8 cellular contexts compared by ENCODE assay signal in genomic region chr11:64855596-64856304, GRCh38. TPM values are rescaled to one million over a fixed set of nuclear protein-coding genes. Genes with fewer than 3 reads are reported as not detected.
DNase-seq lines count a peak whose midpoint lies in the region; ATAC-seq and TF ChIP-seq lines count a peak whose summit lies in the region.
"Had no signal": no experiment of that assay in that cellular context is flagged by ENCODE, and none has a peak within 500 bp of the region (broad histone marks: within the 10 kb centered on the region; RNA-seq: fewer than 3 reads in every experiment).

No MANE protein-coding gene starts in this region.

- H3K27ac ChIP-seq in right cardiac atrium (ENCODE audit: low read length) (peak overlapping the region; percentile 45), uterus (peak overlapping the region; percentile 74 to 76)

- H3K36me3 ChIP-seq in uterus: no peaks in the 10 kb centered on the region

- H3K27me3 ChIP-seq in right cardiac atrium (ENCODE audit: control insufficient read depth, insufficient read depth) (no peaks in the 10 kb centered on the region), uterus (no peaks in the 10 kb centered on the region)

- TF ChIP-seq POLR2A in uterus (IDR thresholded peaks at IDR 0.05): no peak

- 82% methylated on average over 20 of the region's 22 CpGs for WGBS in right cardiac atrium

- DNase-seq in right cardiac atrium: peak in 1 of 3 donors; percentile 40
- no peak for DNase-seq in left cardiac atrium
- DNase-seq in kidney tubule cell (ENCODE audit: low spot score): peak; percentile 47
- no peak for DNase-seq in uterus
- DNase-seq in GM03348 (ENCODE audit: low spot score): no peak
- DNase-seq: DMS153, NCI-H526 treated with DMSO at 0.1 percent for 48 hours had no signal

- TF ChIP-seq CTCF in uterus (IDR thresholded peaks at IDR 0.05): no peak

- H3K9me3 ChIP-seq in right cardiac atrium (ENCODE audit: control insufficient read depth, low read length): no peaks in the 10 kb centered on the region
- H3K9me3 ChIP-seq in uterus: no peaks in the 10 kb centered on the region

- H3K4me1 ChIP-seq in right cardiac atrium (ENCODE audit: control insufficient read depth, insufficient read depth, low read length) (peaks cover 26% of the 10 kb centered on the region), uterus (peaks cover 11 to 20% of the 10 kb centered on the region in 2 donors)

- intact Hi-C loops in right cardiac atrium (cut with DNase I): no loop called here
- intact Hi-C loops in left cardiac atrium (cut with DNase I): no loop called here
- intact Hi-C loops in uterus (cut with DNase I; ENCODE audit: low total_unique reads): no loop called here

- H3K4me3 ChIP-seq in right cardiac atrium (ENCODE audit: low read length): no peak overlapping the region
- no peak overlapping the region for H3K4me3 ChIP-seq in uterus

- ATAC-seq in right cardiac atrium: no peak
- ATAC-seq in left cardiac atrium: no peak
- ATAC-seq in HG03342 (IDR thresholded peaks at IDR 0.05; ENCODE audit: unreplicated experiment): no peak

RNA-seq across cellular contexts. Expression of gene CDC42BPG, which starts 11.3 kb away (rescaled TPM):
- total RNA-seq in right cardiac atrium (1 to 10 TPM in 1 of 4 donors, under 1 TPM in 3; 0.39 to 2.3 (median 0.78) TPM), left cardiac atrium (under 1 TPM; 0.55 to 0.65 TPM), uterus (1 to 10 TPM in 1 of 4 donors, under 1 TPM in 3; under 0.01 to 2.7 (median 0.30) TPM)
- 0.36 TPM for polyA plus RNA-seq in right cardiac atrium

RNA-seq across cellular contexts. Expression of gene EHD1, which starts 22.7 kb away (rescaled TPM):
- total RNA-seq in right cardiac atrium (10 to 100 TPM; 23.4 to 35.3 (median 31.4) TPM), left cardiac atrium (10 to 100 TPM; 36.6 to 43.1 TPM), uterus (10 to 100 TPM in 3 of 4 donors, 1 to 10 TPM in 1; 3.5 to 78.7 (median 36.9) TPM)
- polyA plus RNA-seq in right cardiac atrium: 20.8 TPM

RNA-seq across cellular contexts. Expression of gene MEN1, which starts 45.4 kb away (rescaled TPM):
- total RNA-seq in right cardiac atrium (10 to 100 TPM in 2 of 4 donors, 1 to 10 TPM in 2; 9.6 to 11.7 (median 10.1) TPM), left cardiac atrium (10 to 100 TPM in 1 of 2 donors, 1 to 10 TPM in 1; 9.0 to 12.3 TPM), uterus (10 to 100 TPM in 2 of 4 donors, 1 to 10 TPM in 2; 3.8 to 26.2 (median 14.9) TPM)
- polyA plus RNA-seq in right cardiac atrium: 10.1 TPM

RNA-seq across cellular contexts. Expression of gene MAP4K2, which starts 52.7 kb away (rescaled TPM):
- 10 to 100 TPM in 3 of 4 donors, 1 to 10 TPM in 1; 8.7 to 11.7 (median 11.0) TPM for total RNA-seq in right cardiac atrium
- polyA plus RNA-seq in right cardiac atrium: 11.0 TPM
- total RNA-seq in left cardiac atrium: 10 to 100 TPM in 1 of 2 donors, 1 to 10 TPM in 1; 10.0 to 10.4 TPM
- 10 to 100 TPM; 10.2 to 49.1 (median 24.4) TPM for total RNA-seq in uterus
